6 cellular contexts compared by ENCODE assay signal in genomic region chr17:70045780-70046179, GRCh38. TPM values are rescaled to one million over a fixed set of nuclear protein-coding genes. Genes with fewer than 3 reads are reported as not detected.
"Had no signal": no experiment of that assay in that cellular context is flagged by ENCODE, and none has a peak within 500 bp of the region (broad histone marks: within the 10 kb centered on the region; RNA-seq: fewer than 3 reads in every experiment).

No MANE protein-coding gene starts in this region.

RNA-seq across cellular contexts. Expression of gene KCNJ16, which starts 29.2 kb away (rescaled TPM):
- total RNA-seq: LHCN-M2, NCI-H460, OCI-LY7, PC-9, Right ventricle myocardium superior, SJSA1 had no signal
